ENCODE assay signal across 8 cellular contexts in the genomic region with DNA sequence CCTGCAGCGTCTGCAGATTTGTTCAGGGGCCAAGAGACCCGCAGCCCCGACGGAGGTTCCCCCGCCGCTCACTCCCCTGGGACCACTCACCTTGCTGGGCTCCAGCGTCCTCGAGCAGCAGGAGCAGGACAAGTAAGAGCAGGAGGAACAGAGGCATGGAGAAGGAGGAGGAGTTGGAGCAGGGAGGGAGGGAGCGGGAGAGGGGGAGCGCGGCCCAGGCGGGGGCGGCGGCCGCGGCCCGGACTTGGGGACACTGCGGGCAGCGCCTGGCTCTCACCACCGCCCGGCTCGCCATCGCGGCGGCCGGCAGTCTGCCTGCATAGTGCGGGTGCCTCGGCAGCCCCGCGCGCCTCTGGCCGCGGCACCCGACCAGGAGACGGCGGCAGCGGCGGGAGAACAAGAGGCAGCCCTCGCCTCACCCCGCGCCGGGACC. TPM values are rescaled to one million over a fixed set of nuclear protein-coding genes. Genes with fewer than 3 reads are reported as not detected.
DNase-seq lines count a peak whose midpoint lies in the region; ATAC-seq and TF ChIP-seq lines count a peak whose summit lies in the region.

No MANE protein-coding gene starts in this region.

- H3K4me1 Mint-ChIP-seq in T-helper 1 cell treated with Interleukin-12 subunit alpha and Interleukin-12 subunit beta and Interleukin-4 antibody, amounts not matched to agents 30 μg/mL and 1 μg/mL, for 36 hours (ENCODE audit: low read depth), result peaks cover 13% of the 10 kb centered on the region

- peak; percentile 22 for ATAC-seq in GM21360 (IDR thresholded peaks at IDR 0.05; ENCODE audit: unreplicated experiment)
- peak; percentile 0 for ATAC-seq in HG03558 (IDR thresholded peaks at IDR 0.05; ENCODE audit: extremely low read depth, unreplicated experiment)
- peak; percentile 72 for ATAC-seq in left lobe of liver

- peaks cover 29% of the 10 kb centered on the region for H3K27me3 Mint-ChIP-seq in T-helper 1 cell treated with Interleukin-12 subunit alpha and Interleukin-12 subunit beta and Interleukin-4 antibody, amounts not matched to agents 30 μg/mL and 1 μg/mL, for 36 hours (ENCODE audit: low read depth)

- H3K4me3 ChIP-seq in coronary artery, result peak overlapping the region; percentile 98

- peak overlapping the region; percentile 80 for H3K4me3 Mint-ChIP-seq in T-helper 1 cell treated with Interleukin-12 subunit alpha and Interleukin-12 subunit beta and Interleukin-4 antibody, amounts not matched to agents 30 μg/mL and 1 μg/mL, for 36 hours

- H3K27ac ChIP-seq in coronary artery, result peak overlapping the region; percentile 91 to 97

- no peaks in the 10 kb centered on the region for H3K36me3 Mint-ChIP-seq in T-helper 1 cell treated with Interleukin-12 subunit alpha and Interleukin-12 subunit beta and Interleukin-4 antibody, amounts not matched to agents 30 μg/mL and 1 μg/mL, for 36 hours (ENCODE audit: low read depth)

- peak; percentile 42 for DNase-seq in COLO829 (ENCODE audit: low spot score)
- DNase-seq in coronary artery (ENCODE audit: low spot score), result peak; percentile 78
- DNase-seq in left lobe of liver (ENCODE audit: low spot score), result peak; percentile 62
- DNase-seq in stimulated activated CD8-positive, alpha-beta memory T cell treated with anti-CD3 and anti-CD28 coated beads, Interleukin-12 subunit alpha, Interleukin-12 subunit beta, amount 100 ng/mL, for 4 hours (ENCODE audit: low read depth), result peak; percentile 2
- DNase-seq in retina, result no peak

- H3K9me3 Mint-ChIP-seq in T-helper 1 cell treated with Interleukin-12 subunit alpha and Interleukin-12 subunit beta and Interleukin-4 antibody, amounts not matched to agents 30 μg/mL and 1 μg/mL, for 36 hours, result no peaks in the 10 kb centered on the region

- no peak overlapping the region for H3K27ac Mint-ChIP-seq in T-helper 1 cell treated with Interleukin-12 subunit alpha and Interleukin-12 subunit beta and Interleukin-4 antibody, amounts not matched to agents 30 μg/mL and 1 μg/mL, for 36 hours

- no peak for TF ChIP-seq CTCF in coronary artery (IDR thresholded peaks at IDR 0.05)

RNA-seq across cellular contexts. Expression of gene DCBLD2, which starts 0.4 kb away (rescaled TPM):
- 10.0 TPM for total RNA-seq in left lobe of liver

Comparison
In these comparisons a context has a peak if more than half of its experiments do, and no peak if none do; other contexts are left out.
1. ATAC-seq: peak in every context shown above with its lines; median percentile 72 in left lobe of liver; 22 in GM21360; 0 in HG03558.